In genomic region chr6:42010185-42010872, GRCh38 we compare ENCODE assay signal across 8 cellular contexts. TPM values are rescaled to one million over a fixed set of nuclear protein-coding genes. Genes with fewer than 3 reads are reported as not detected.
DNase-seq lines count a peak whose midpoint lies in the region; ATAC-seq, FAIRE-seq and TF ChIP-seq lines count a peak whose summit lies in the region.

No MANE protein-coding gene starts in this region.

- H3K36me3 Mint-ChIP-seq in IgD-negative memory B cell, result peaks cover 2% of the 10 kb centered on the region

- H3K27me3 ChIP-seq in WERI-Rb-1 (ENCODE audit: insufficient read depth, low read depth, severe bottlenecking) (no peaks in the 10 kb centered on the region), uterus (no peaks in the 10 kb centered on the region)

- TF ChIP-seq POLR2A in H54 (IDR thresholded peaks at IDR 0.05; ENCODE audit: low read depth, low read length) (no peak), uterus (IDR thresholded peaks at IDR 0.05) (no peak)

- intact Hi-C loops in uterus (cut with DNase I; ENCODE audit: low total_unique reads), result no loop called here

- DNase-seq in GM12864 (ENCODE audit: low read depth), result no peak
- DNase-seq in WERI-Rb-1, result peak; percentile 83
- peak; percentile 92 for DNase-seq in left kidney (ENCODE audit: low read depth, low spot score)
- DNase-seq in cerebellar nuclear complex (lab: John Stamatoyannopoulos, UW), result no peak
- no peak for DNase-seq in H54 (ENCODE audit: insufficient read length, low spot score)
- no peak for DNase-seq in uterus

- TF ChIP-seq CTCF in GM12864 (IDR thresholded peaks at IDR 0.05; ENCODE audit: low read depth, low read length, missing control alignments) (no peak), WERI-Rb-1 (IDR thresholded peaks at IDR 0.05; ENCODE audit: low read depth, low read length) (0 out of 2 replicates have a peak, but pooled peaks have one; percentile 3), uterus (IDR thresholded peaks at IDR 0.05) (no peak)

- H3K36me3 ChIP-seq in WERI-Rb-1 (no peaks in the 10 kb centered on the region), uterus (no peaks in the 10 kb centered on the region)

- peak overlapping the region; percentile 50 to 74 (median 59) for H3K27ac Mint-ChIP-seq in IgD-negative memory B cell

- no peaks in the 10 kb centered on the region for H3K4me1 ChIP-seq in uterus

- H3K4me3 ChIP-seq in GM12864 (ENCODE audit: low read depth, low read length), result peak overlapping the region; percentile 21; the same call in 1 of the 2 replicates
- H3K4me3 ChIP-seq in WERI-Rb-1 (ENCODE audit: low read depth, low read length), result no peak overlapping the region
- no peak overlapping the region for H3K4me3 ChIP-seq in uterus

- H3K27me3 Mint-ChIP-seq in IgD-negative memory B cell, result peaks cover 3% of the 10 kb centered on the region

- no peak for ATAC-seq in GM21360 (IDR thresholded peaks at IDR 0.05; ENCODE audit: unreplicated experiment)

- H3K9me3 ChIP-seq in WERI-Rb-1 (ENCODE audit: severe bottlenecking) (no peaks in the 10 kb centered on the region), uterus (no peaks in the 10 kb centered on the region)

- peaks cover 36 to 45% (median 43%) of the 10 kb centered on the region in 3 donors for H3K4me1 Mint-ChIP-seq in IgD-negative memory B cell

- no peaks in the 10 kb centered on the region for H3K9me3 Mint-ChIP-seq in IgD-negative memory B cell

- FAIRE-seq in H54 (lab: Jason Lieb, UNC), result no peak

- peak overlapping the region; percentile 59 for H3K27ac ChIP-seq in WERI-Rb-1
- no peak overlapping the region for H3K27ac ChIP-seq in uterus

- H3K4me3 Mint-ChIP-seq in IgD-negative memory B cell, result peak overlapping the region in 2 of 4 donors; percentile 72 to 80

RNA-seq across cellular contexts. Expression of gene TAF8, which starts 40.0 kb away (rescaled TPM):
- 22.2 TPM for polyA plus RNA-seq in IgD-negative memory B cell
- 10 to 100 TPM; 16.0 to 45.6 (median 37.5) TPM for total RNA-seq in uterus

Comparison
In these comparisons a context has a peak if more than half of its experiments do, and no peak if none do; other contexts are left out.
1. DNase-seq: peak in WERI-Rb-1 (single experiment) and left kidney (single experiment); none in GM12864 (single experiment), cerebellar nuclear complex (0 of 2), H54 (single experiment) and uterus (0 of 2).